In the genomic region with DNA sequence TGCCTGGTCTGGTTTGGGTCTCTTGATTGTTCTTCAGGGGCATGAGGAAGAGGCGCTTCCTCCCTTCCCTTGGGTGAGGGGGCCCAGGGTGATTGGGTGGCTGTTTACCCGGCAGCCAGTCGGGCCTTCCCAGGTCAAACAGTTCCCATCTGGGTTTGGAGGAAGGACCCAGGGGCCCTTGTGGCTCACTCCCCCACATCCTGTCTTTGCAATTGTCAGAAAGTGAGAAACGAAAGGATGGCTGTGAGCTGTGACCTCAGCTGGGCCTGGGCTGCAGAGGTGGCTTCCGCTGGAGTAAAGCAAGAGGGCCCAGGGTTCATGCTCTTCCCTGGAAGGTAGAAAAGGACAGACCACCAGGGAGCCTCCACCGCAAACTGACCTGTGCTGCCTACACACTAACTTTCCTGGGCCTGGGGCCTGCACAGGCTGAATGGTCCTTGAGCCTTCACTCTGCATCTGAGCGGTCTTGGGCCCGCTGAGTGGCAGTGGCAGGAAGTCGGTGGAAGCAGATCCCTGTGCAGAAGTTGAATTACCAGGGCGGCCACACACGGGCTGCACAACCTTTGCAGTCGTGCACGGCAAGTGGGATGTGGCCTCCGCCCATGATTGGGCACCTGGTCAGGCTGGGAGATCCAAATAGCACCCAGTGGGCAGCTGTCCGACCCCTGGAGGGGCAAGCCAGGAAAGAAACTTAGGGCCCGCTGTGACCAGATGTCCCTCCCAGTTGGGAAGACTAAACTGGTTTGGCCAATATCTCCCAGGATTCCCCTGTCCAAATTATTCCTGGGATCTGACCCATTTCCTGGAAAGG, we compare ENCODE assay signal across 1 cellular context.
TF ChIP-seq lines count a peak whose summit lies in the region.

No MANE protein-coding gene starts in this region.

TF ChIP-seq in K562, 482 proteins besides CTCF, POLR2A, EP300 and RAD21 (continued from another document):
- TF ChIP-seq, protein P1, sequence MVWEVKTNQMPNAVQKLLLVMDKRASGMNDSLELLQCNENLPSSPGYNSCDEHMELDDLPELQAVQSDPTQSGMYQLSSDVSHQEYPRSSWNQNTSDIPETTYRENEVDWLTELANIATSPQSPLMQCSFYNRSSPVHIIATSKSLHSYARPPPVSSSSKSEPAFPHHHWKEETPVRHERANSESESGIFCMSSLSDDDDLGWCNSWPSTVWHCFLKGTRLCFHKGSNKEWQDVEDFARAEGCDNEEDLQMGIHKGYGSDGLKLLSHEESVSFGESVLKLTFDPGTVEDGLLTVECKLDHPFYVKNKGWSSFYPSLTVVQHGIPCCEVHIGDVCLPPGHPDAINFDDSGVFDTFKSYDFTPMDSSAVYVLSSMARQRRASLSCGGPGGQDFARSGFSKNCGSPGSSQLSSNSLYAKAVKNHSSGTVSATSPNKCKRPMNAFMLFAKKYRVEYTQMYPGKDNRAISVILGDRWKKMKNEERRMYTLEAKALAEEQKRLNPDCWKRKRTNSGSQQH (CRISPR knock-in tag; IDR thresholded peaks at IDR 0.05) = peak; percentile 65; the same call in 1 of the 2 replicates
- TF ChIP-seq RBFOX2 (IDR thresholded peaks at IDR 0.05; ENCODE audit: low read depth, low read length) (peak; percentile 63), ZNF77 (CRISPR knock-in tag; IDR thresholded peaks at IDR 0.05) (peak; percentile 28; the same call in 1 of the 2 replicates), MYNN (IDR thresholded peaks at IDR 0.05) (peak; percentile 61), MYNN (CRISPR knock-in tag; IDR thresholded peaks at IDR 0.05) (no peak), ZFX (CRISPR knock-in tag; IDR thresholded peaks at IDR 0.05) (peak; percentile 27)
- TF ChIP-seq, protein P2, sequence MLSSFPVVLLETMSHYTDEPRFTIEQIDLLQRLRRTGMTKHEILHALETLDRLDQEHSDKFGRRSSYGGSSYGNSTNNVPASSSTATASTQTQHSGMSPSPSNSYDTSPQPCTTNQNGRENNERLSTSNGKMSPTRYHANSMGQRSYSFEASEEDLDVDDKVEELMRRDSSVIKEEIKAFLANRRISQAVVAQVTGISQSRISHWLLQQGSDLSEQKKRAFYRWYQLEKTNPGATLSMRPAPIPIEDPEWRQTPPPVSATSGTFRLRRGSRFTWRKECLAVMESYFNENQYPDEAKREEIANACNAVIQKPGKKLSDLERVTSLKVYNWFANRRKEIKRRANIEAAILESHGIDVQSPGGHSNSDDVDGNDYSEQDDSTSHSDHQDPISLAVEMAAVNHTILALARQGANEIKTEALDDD (IDR thresholded peaks at IDR 0.05) = no peak
- TF ChIP-seq, protein P3, sequence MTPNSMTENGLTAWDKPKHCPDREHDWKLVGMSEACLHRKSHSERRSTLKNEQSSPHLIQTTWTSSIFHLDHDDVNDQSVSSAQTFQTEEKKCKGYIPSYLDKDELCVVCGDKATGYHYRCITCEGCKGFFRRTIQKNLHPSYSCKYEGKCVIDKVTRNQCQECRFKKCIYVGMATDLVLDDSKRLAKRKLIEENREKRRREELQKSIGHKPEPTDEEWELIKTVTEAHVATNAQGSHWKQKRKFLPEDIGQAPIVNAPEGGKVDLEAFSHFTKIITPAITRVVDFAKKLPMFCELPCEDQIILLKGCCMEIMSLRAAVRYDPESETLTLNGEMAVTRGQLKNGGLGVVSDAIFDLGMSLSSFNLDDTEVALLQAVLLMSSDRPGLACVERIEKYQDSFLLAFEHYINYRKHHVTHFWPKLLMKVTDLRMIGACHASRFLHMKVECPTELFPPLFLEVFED (CRISPR knock-in tag; conservative IDR thresholded peaks at IDR 0.05) = 0 out of 2 replicates have a peak, but pooled peaks have one; percentile 66
